ENCODE assay signal across 8 cellular contexts in genomic region chr3:16073990-16074671, GRCh38.
DNase-seq lines count a peak whose midpoint lies in the region; TF ChIP-seq lines count a peak whose summit lies in the region.
"Not testable (repeated sequence)": the region's sequence is repeated elsewhere in the genome, so short reads cannot be mapped to it uniquely, and the experiment has no call there.

No MANE protein-coding gene starts in this region.

- not testable (repeated sequence) for H3K36me3 Mint-ChIP-seq in chondrocyte (ENCODE audit: low read depth)

- H3K27me3 Mint-ChIP-seq in chondrocyte (ENCODE audit: low read depth) = not testable (repeated sequence)

- not testable (repeated sequence) for H3K4me3 ChIP-seq in AG10803 (ENCODE audit: low read length); fibroblast of lung (replicated peaks in 1 of 4; ENCODE audit: control extremely low read depth in 1 of 4, insufficient read depth in 1 of 4, low read depth in 3 of 4, low read length in 4 of 4); smooth muscle cell

- not testable (repeated sequence) for H3K4me2 ChIP-seq in fibroblast of lung (ENCODE audit: extremely low read depth, insufficient read depth, low read length); smooth muscle cell

- not testable (repeated sequence) for TF ChIP-seq CTCF in AG10803 (conservative IDR thresholded peaks at IDR 0.05; ENCODE audit: low read length); chondrocyte (IDR thresholded peaks at IDR 0.05); fibroblast of lung (conservative IDR thresholded peaks at IDR 0.05 in 1 of 2, IDR thresholded peaks at IDR 0.05 in 1 of 2; ENCODE audit: low read depth in 1 of 2, low read length in 2 of 2); smooth muscle cell (IDR thresholded peaks at IDR 0.05; ENCODE audit: borderline replicate concordance, insufficient read depth, poor library complexity, severe bottlenecking)

- peaks cover 19% of the 10 kb centered on the region for H3K4me1 ChIP-seq in fibroblast of lung (ENCODE audit: control insufficient read depth, extremely low read depth, insufficient read depth, low read length)
- H3K4me1 ChIP-seq in smooth muscle cell (ENCODE audit: low read depth) = not testable (repeated sequence)

- H3F3A ChIP-seq in smooth muscle cell (ENCODE audit: low read depth) = not testable (repeated sequence)

- H4K20me1 ChIP-seq in fibroblast of lung (ENCODE audit: control insufficient read depth, extremely low read depth, insufficient read depth, low read length); smooth muscle cell (ENCODE audit: low read depth): not testable (repeated sequence)

- not testable (repeated sequence) for H3K9me3 ChIP-seq in fibroblast of lung (ENCODE audit: control insufficient read depth, insufficient read depth, low read depth, low read length); smooth muscle cell (replicated peaks; ENCODE audit: low read depth)

- not testable (repeated sequence) for H3K4me3 Mint-ChIP-seq in chondrocyte (ENCODE audit: unreplicated experiment)

- not testable (repeated sequence) for H3K36me3 ChIP-seq in fibroblast of lung (ENCODE audit: control insufficient read depth, insufficient read depth, low read length); smooth muscle cell (ENCODE audit: low read depth)

- not testable (repeated sequence) for H3K9me3 Mint-ChIP-seq in chondrocyte (ENCODE audit: low read depth)

- H3K79me2 ChIP-seq in fibroblast of lung (ENCODE audit: control insufficient read depth, insufficient read depth, low read length); smooth muscle cell (ENCODE audit: low read depth): not testable (repeated sequence)

- peak overlapping the region; percentile 26 for H3K27ac ChIP-seq in fibroblast of lung (ENCODE audit: insufficient read depth, low read length)
- peak overlapping the region; percentile 42 for H3K27ac ChIP-seq in smooth muscle cell (ENCODE audit: low read depth)

- not testable (repeated sequence) for H3K9ac ChIP-seq in fibroblast of lung (ENCODE audit: insufficient read depth, low read length); smooth muscle cell (ENCODE audit: low read depth)

- not testable (repeated sequence) for H3K27me3 ChIP-seq in fibroblast of lung (ENCODE audit: control insufficient read depth, insufficient read depth, low read length); smooth muscle cell (ENCODE audit: low read depth)

- peaks cover 43% of the 10 kb centered on the region for H3K4me1 Mint-ChIP-seq in chondrocyte (ENCODE audit: low read depth)

- DNase-seq in AG10803 (ENCODE audit: low read depth) (peak; percentile 58), HT1080 (ENCODE audit: low read depth) (peak; percentile 82), RPMI7951 (ENCODE audit: low read depth) (peak; percentile 69), amniotic epithelial cell (ENCODE audit: low read depth) (peak; percentile 66), fibroblast of lung (ENCODE audit: low read depth in 2 of 2) (peak in 1 of 2 donors; percentile 80), lung microvascular endothelial cell (ENCODE audit: low read depth in 2 of 2) (peak; percentile 78 to 82)
- not testable (repeated sequence) for DNase-seq in chondrocyte (ENCODE audit: low spot score); smooth muscle cell (lab: John Stamatoyannopoulos, UW; ENCODE audit: unreplicated experiment)

- H3K27ac Mint-ChIP-seq in chondrocyte (ENCODE audit: unreplicated experiment) = peak overlapping the region; percentile 72

- H2AFZ ChIP-seq in fibroblast of lung (ENCODE audit: low read length); smooth muscle cell (ENCODE audit: low read depth): not testable (repeated sequence)
